14 cellular contexts compared by ENCODE assay signal in genomic region chr7:80584778-80585177, GRCh38. TPM values are rescaled to one million over a fixed set of nuclear protein-coding genes. Genes with fewer than 3 reads are reported as not detected.
A peak's percentile ranks its signal among the peaks of the same experiment; 100 is the strongest.
DNase-seq lines count a peak whose midpoint lies in the region; ATAC-seq, FAIRE-seq and TF ChIP-seq lines count a peak whose summit lies in the region.
"Had no signal": no experiment of that assay in that cellular context is flagged by ENCODE, and none has a peak within 500 bp of the region (broad histone marks: within the 10 kb centered on the region; RNA-seq: fewer than 3 reads in every experiment).

No MANE protein-coding gene starts in this region.

- peak; percentile 31 for DNase-seq in A172 (ENCODE audit: low spot score)
- DNase-seq in HS-27A (ENCODE audit: low read depth) = peak; percentile 5
- peak; percentile 20 for DNase-seq in brain microvascular endothelial cell
- DNase-seq in keratinocyte (ENCODE audit: low read depth, low spot score) = no peak
- no peak for DNase-seq in T-cell
- DNase-seq in amygdala (lab: John Stamatoyannopoulos, UW) = no peak
- DNase-seq in activated T-cell treated with anti-CD3 and anti-CD28 coated beads, Interleukin-2, amount 50 U/mL, for 72 hours = no peak
- DNase-seq: activated T-cell treated with anti-CD3 and anti-CD28 coated beads, Interleukin-2, amount 50 U/mL, for 1 hour; heart left ventricle; NCI-H1436; sigmoid colon had no signal

- no peak overlapping the region for H3K27ac Mint-ChIP-seq in T-cell
- H3K27ac Mint-ChIP-seq in activated T-cell treated with anti-CD3 and anti-CD28 coated beads, Interleukin-2, amount 50 U/mL, for 72 hours = no peak overlapping the region

- H3K27ac ChIP-seq in brain microvascular endothelial cell (no peak overlapping the region), keratinocyte (ENCODE audit: control insufficient read depth, insufficient read depth, low read length) (no peak overlapping the region)
- H3K27ac ChIP-seq: sigmoid colon had no signal

- H3K4me2 ChIP-seq in keratinocyte (ENCODE audit: control insufficient read depth, extremely low read depth, insufficient read depth, low read depth, low read length) = no peak overlapping the region

- CTCF ChIA-PET in T-cell (lab: Charles Lee) = no interaction called here

- no peaks in the 10 kb centered on the region for H4K20me1 ChIP-seq in keratinocyte (ENCODE audit: control insufficient read depth, extremely low read depth, insufficient read depth, low read length)

- no peak overlapping the region for H3K4me3 Mint-ChIP-seq in T-cell
- no peak overlapping the region for H3K4me3 Mint-ChIP-seq in activated T-cell treated with anti-CD3 and anti-CD28 coated beads, Interleukin-2, amount 50 U/mL, for 72 hours
- H3K4me3 Mint-ChIP-seq: central memory CD8-positive, alpha-beta T cell had no signal

- no peaks in the 10 kb centered on the region for H3K9me1 ChIP-seq in keratinocyte (ENCODE audit: control insufficient read depth, extremely low read depth, insufficient read depth, low read length)

- FAIRE-seq in keratinocyte (lab: Jason Lieb, UNC) = peak; percentile 91
- FAIRE-seq: TTC549 had no signal

- TF ChIP-seq CTCF in brain microvascular endothelial cell (IDR thresholded peaks at IDR 0.05; ENCODE audit: low read depth, low read length, missing control alignments) (no peak), keratinocyte (optimal IDR thresholded peaks at IDR 0.05 in 1 of 3, IDR thresholded peaks at IDR 0.05 in 1 of 3, conservative IDR thresholded peaks at IDR 0.05 in 1 of 3; ENCODE audit: extremely low read depth in 1 of 3, insufficient read depth in 2 of 3, low read length in 3 of 3) (no peak)

- H3K4me3 ChIP-seq in brain microvascular endothelial cell (ENCODE audit: low read depth, low read length) (no peak overlapping the region), keratinocyte (ENCODE audit: control insufficient read depth in 2 of 3, extremely low read depth in 1 of 3, insufficient read depth in 2 of 3, low read depth in 1 of 3, low read length in 3 of 3) (no peak overlapping the region)
- H3K4me3 ChIP-seq: heart left ventricle, sigmoid colon had no signal

- POLR2A ChIA-PET in T-cell (lab: Charles Lee) = no interaction called here

- H3K36me3 ChIP-seq in brain microvascular endothelial cell (replicated peaks) (no peaks in the 10 kb centered on the region), keratinocyte (ENCODE audit: control insufficient read depth in 2 of 2, extremely low read depth in 1 of 2, insufficient read depth in 2 of 2, low read length in 2 of 2) (no peaks in the 10 kb centered on the region)
- H3K36me3 ChIP-seq: heart left ventricle, sigmoid colon had no signal

- H3K79me2 ChIP-seq in keratinocyte (ENCODE audit: control insufficient read depth, insufficient read depth, low read length) = no peaks in the 10 kb centered on the region

- no peak overlapping the region for H3K9ac ChIP-seq in keratinocyte (ENCODE audit: control insufficient read depth, extremely low read depth, insufficient read depth, low read length)

- no peak for ATAC-seq in T-cell (replicated peaks in 1 of 4)
- no peak for ATAC-seq in activated T-cell treated with anti-CD3 and anti-CD28 coated beads, Interleukin-2, amount 50 U/mL, for 72 hours (replicated peaks in 1 of 2)
- ATAC-seq in GM21528 (IDR thresholded peaks at IDR 0.05; ENCODE audit: low FRiP score, unreplicated experiment) = no peak

- H3K4me1 ChIP-seq in keratinocyte (ENCODE audit: control insufficient read depth, extremely low read depth, insufficient read depth, low read length) = peaks cover 8% of the 10 kb centered on the region
- H3K4me1 ChIP-seq: sigmoid colon had no signal

- H3K27me3 ChIP-seq in brain microvascular endothelial cell (replicated peaks) = no peaks in the 10 kb centered on the region
- no peaks in the 10 kb centered on the region for H3K27me3 ChIP-seq in keratinocyte (ENCODE audit: control insufficient read depth, extremely low read depth, insufficient read depth, low read length)
- H3K27me3 ChIP-seq: heart left ventricle, sigmoid colon had no signal

- in situ Hi-C loops in brain microvascular endothelial cell (cut with HindIII; ENCODE audit: low pct_ligation_motif_present, low sequenced_read_pairs) = no loop called here

- dilution Hi-C loops in keratinocyte (cut with MboI; ENCODE audit: extremely low pct_ligation_motif_present, low sequenced_read_pairs) = no loop called here

- H3K36me3 Mint-ChIP-seq in T-cell = no peaks in the 10 kb centered on the region
- H3K36me3 Mint-ChIP-seq in activated T-cell treated with anti-CD3 and anti-CD28 coated beads, Interleukin-2, amount 50 U/mL, for 72 hours (ENCODE audit: insufficient read depth in 2 of 2) = no peaks in the 10 kb centered on the region

- H3K9me3 ChIP-seq in keratinocyte (ENCODE audit: control insufficient read depth, low read depth, low read length) = no peaks in the 10 kb centered on the region
- H3K9me3 ChIP-seq: heart left ventricle, sigmoid colon had no signal

- H3K4me1 Mint-ChIP-seq in T-cell = no peaks in the 10 kb centered on the region
- H3K4me1 Mint-ChIP-seq in activated T-cell treated with anti-CD3 and anti-CD28 coated beads, Interleukin-2, amount 50 U/mL, for 72 hours (ENCODE audit: low read depth) = no peaks in the 10 kb centered on the region
- H3K4me1 Mint-ChIP-seq: central memory CD8-positive, alpha-beta T cell had no signal

- peak overlapping the region; percentile 17 for H2AFZ ChIP-seq in keratinocyte (ENCODE audit: control insufficient read depth, low read length)

- H3K27me3 Mint-ChIP-seq in T-cell = no peaks in the 10 kb centered on the region
- no peaks in the 10 kb centered on the region for H3K27me3 Mint-ChIP-seq in activated T-cell treated with anti-CD3 and anti-CD28 coated beads, Interleukin-2, amount 50 U/mL, for 72 hours (ENCODE audit: low read depth)
- H3K27me3 Mint-ChIP-seq: central memory CD8-positive, alpha-beta T cell had no signal

- peaks cover 0 to 11% (median 0%) of the 10 kb centered on the region in 3 donors for H3K9me3 Mint-ChIP-seq in T-cell
- peaks cover 0 to 2% of the 10 kb centered on the region in 2 donors for H3K9me3 Mint-ChIP-seq in activated T-cell treated with anti-CD3 and anti-CD28 coated beads, Interleukin-2, amount 50 U/mL, for 72 hours

RNA-seq across cellular contexts. Expression of gene CD36, which starts 53.7 kb away (rescaled TPM):
- total RNA-seq in A172 (2014; rRNA removed; shearing (Covaris generic)) = 0.05 and 2.7 TPM in 2 replicates
- 0.05 to 1.1 TPM (median 0.59 TPM) in 3 replicates for polyA plus RNA-seq in keratinocyte
- polyA plus RNA-seq in keratinocyte (2011; ENCODE audit: low read depth) = 11.9 TPM
- 0.16 and 0.19 TPM in 2 replicates for polyA plus RNA-seq in keratinocyte (2011; cell fraction: cytosol; rRNA removed)
- polyA plus RNA-seq in keratinocyte (2011; cell fraction: nucleus; rRNA removed) = 0.45 and 1.1 TPM in 2 replicates
- polyA plus RNA-seq in keratinocyte (2012; ENCODE audit: low replicate concordance) = 0.10 and 8.0 TPM in 2 replicates
- 0.96 TPM in 1 of 3 replicates, not detected in the others for polyA minus RNA-seq in keratinocyte
- polyA minus RNA-seq in keratinocyte (2011; cell fraction: cytosol; rRNA and poly(A)+ RNA removed) = not detected
- polyA minus RNA-seq in keratinocyte (2011; cell fraction: nucleus; rRNA and poly(A)+ RNA removed) = 0.84 and 1.8 TPM in 2 replicates
- under 1 TPM in 4 of 5 donors, not detected in 1; 0.32 to 0.70 (median 0.42) TPM for total RNA-seq in T-cell
- under 1 TPM; 0.21 to 0.65 TPM for total RNA-seq in activated T-cell treated with anti-CD3 and anti-CD28 coated beads, Interleukin-2, amount 50 U/mL, for 72 hours

Comparison
In these comparisons a context has a peak if more than half of its experiments do, and no peak if none do; other contexts are left out.
1. DNase-seq: peak in A172 (single experiment), HS-27A (single experiment) and brain microvascular endothelial cell (single experiment); none in keratinocyte (single experiment), T-cell (0 of 34), amygdala (0 of 56) and activated T-cell treated with anti-CD3 and anti-CD28 coated beads, Interleukin-2, amount 50 U/mL, for 72 hours (0 of 2).